Comparison of ENCODE assay signal across 1 cellular context in the genomic region with DNA sequence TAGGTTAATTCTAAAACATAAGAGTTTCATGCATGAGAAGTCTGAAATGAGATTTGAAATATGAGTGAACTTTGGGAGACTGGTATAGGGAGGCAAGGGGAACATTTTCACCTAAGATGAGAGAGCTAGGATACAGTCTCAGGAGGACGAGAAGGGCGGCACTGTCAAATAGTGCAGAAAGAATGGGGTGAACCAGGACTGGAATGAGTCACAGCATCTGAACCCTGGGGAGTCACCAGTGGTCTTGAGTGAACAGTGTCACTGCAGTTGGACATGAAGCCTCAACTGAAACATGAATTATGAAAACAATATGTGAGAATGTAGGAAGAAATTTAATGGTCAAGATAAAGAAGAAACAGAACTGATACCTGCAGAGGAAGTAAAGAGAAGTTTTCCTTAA.
TF ChIP-seq lines count a peak whose summit lies in the region.

No MANE protein-coding gene starts in this region.

TF ChIP-seq in WTC11, 78 proteins besides CTCF, POLR2A, EP300 and RAD21 (continued from another document):
- TF ChIP-seq, protein P1, sequence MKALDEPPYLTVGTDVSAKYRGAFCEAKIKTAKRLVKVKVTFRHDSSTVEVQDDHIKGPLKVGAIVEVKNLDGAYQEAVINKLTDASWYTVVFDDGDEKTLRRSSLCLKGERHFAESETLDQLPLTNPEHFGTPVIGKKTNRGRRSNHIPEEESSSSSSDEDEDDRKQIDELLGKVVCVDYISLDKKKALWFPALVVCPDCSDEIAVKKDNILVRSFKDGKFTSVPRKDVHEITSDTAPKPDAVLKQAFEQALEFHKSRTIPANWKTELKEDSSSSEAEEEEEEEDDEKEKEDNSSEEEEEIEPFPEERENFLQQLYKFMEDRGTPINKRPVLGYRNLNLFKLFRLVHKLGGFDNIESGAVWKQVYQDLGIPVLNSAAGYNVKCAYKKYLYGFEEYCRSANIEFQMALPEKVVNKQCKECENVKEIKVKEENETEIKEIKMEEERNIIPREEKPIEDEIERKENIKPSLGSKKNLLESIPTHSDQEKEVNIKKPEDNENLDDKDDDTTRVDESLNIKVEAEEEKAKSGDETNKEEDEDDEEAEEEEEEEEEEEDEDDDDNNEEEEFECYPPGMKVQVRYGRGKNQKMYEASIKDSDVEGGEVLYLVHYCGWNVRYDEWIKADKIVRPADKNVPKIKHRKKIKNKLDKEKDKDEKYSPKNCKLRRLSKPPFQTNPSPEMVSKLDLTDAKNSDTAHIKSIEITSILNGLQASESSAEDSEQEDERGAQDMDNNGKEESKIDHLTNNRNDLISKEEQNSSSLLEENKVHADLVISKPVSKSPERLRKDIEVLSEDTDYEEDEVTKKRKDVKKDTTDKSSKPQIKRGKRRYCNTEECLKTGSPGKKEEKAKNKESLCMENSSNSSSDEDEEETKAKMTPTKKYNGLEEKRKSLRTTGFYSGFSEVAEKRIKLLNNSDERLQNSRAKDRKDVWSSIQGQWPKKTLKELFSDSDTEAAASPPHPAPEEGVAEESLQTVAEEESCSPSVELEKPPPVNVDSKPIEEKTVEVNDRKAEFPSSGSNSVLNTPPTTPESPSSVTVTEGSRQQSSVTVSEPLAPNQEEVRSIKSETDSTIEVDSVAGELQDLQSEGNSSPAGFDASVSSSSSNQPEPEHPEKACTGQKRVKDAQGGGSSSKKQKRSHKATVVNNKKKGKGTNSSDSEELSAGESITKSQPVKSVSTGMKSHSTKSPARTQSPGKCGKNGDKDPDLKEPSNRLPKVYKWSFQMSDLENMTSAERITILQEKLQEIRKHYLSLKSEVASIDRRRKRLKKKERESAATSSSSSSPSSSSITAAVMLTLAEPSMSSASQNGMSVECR (CRISPR knock-in tag; IDR thresholded peaks at IDR 0.05; ENCODE audit: borderline replicate concordance) = no peak
- TF ChIP-seq USF2 (CRISPR knock-in tag; IDR thresholded peaks at IDR 0.05) (no peak), KAT7 (CRISPR knock-in tag; IDR thresholded peaks at IDR 0.05; ENCODE audit: borderline replicate concordance) (no peak), ATF3 (CRISPR knock-in tag; conservative IDR thresholded peaks at IDR 0.05) (no peak), ELF4 (CRISPR knock-in tag; IDR thresholded peaks at IDR 0.05; ENCODE audit: low read depth) (no peak), ZNF671 (CRISPR knock-in tag; IDR thresholded peaks at IDR 0.05) (no peak)
- TF ChIP-seq, protein P2, sequence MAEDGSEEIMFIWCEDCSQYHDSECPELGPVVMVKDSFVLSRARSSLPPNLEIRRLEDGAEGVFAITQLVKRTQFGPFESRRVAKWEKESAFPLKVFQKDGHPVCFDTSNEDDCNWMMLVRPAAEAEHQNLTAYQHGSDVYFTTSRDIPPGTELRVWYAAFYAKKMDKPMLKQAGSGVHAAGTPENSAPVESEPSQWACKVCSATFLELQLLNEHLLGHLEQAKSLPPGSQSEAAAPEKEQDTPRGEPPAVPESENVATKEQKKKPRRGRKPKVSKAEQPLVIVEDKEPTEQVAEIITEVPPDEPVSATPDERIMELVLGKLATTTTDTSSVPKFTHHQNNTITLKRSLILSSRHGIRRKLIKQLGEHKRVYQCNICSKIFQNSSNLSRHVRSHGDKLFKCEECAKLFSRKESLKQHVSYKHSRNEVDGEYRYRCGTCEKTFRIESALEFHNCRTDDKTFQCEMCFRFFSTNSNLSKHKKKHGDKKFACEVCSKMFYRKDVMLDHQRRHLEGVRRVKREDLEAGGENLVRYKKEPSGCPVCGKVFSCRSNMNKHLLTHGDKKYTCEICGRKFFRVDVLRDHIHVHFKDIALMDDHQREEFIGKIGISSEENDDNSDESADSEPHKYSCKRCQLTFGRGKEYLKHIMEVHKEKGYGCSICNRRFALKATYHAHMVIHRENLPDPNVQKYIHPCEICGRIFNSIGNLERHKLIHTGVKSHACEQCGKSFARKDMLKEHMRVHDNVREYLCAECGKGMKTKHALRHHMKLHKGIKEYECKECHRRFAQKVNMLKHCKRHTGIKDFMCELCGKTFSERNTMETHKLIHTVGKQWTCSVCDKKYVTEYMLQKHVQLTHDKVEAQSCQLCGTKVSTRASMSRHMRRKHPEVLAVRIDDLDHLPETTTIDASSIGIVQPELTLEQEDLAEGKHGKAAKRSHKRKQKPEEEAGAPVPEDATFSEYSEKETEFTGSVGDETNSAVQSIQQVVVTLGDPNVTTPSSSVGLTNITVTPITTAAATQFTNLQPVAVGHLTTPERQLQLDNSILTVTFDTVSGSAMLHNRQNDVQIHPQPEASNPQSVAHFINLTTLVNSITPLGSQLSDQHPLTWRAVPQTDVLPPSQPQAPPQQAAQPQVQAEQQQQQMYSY (CRISPR knock-in tag; IDR thresholded peaks at IDR 0.05) = no peak
- TF ChIP-seq, protein P3, sequence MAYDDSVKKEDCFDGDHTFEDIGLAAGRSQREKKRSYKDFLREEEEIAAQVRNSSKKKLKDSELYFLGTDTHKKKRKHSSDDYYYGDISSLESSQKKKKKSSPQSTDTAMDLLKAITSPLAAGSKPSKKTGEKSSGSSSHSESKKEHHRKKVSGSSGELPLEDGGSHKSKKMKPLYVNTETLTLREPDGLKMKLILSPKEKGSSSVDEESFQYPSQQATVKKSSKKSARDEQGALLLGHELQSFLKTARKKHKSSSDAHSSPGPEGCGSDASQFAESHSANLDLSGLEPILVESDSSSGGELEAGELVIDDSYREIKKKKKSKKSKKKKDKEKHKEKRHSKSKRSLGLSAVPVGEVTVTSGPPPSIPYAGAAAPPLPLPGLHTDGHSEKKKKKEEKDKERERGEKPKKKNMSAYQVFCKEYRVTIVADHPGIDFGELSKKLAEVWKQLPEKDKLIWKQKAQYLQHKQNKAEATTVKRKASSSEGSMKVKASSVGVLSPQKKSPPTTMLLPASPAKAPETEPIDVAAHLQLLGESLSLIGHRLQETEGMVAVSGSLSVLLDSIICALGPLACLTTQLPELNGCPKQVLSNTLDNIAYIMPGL (CRISPR knock-in tag; IDR thresholded peaks at IDR 0.05) = no peak
- TF ChIP-seq, protein P4, sequence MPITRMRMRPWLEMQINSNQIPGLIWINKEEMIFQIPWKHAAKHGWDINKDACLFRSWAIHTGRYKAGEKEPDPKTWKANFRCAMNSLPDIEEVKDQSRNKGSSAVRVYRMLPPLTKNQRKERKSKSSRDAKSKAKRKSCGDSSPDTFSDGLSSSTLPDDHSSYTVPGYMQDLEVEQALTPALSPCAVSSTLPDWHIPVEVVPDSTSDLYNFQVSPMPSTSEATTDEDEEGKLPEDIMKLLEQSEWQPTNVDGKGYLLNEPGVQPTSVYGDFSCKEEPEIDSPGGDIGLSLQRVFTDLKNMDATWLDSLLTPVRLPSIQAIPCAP (CRISPR knock-in tag; IDR thresholded peaks at IDR 0.05) = no peak
